Comparison of ENCODE assay signal across 8 cellular contexts in genomic region chr5:138574744-138575193, GRCh38. TPM values are rescaled to one million over a fixed set of nuclear protein-coding genes. Genes with fewer than 3 reads are reported as not detected.
DNase-seq lines count a peak whose midpoint lies in the region; ATAC-seq and TF ChIP-seq lines count a peak whose summit lies in the region.

No MANE protein-coding gene starts in this region.

- H3K27me3 Mint-ChIP-seq in activated T-cell treated with anti-CD3 and anti-CD28 coated beads, Interleukin-2, amount 50 U/mL, for 72 hours (ENCODE audit: low read depth): no peaks in the 10 kb centered on the region

- peak overlapping the region; percentile 98 for H3K27ac Mint-ChIP-seq in activated T-cell treated with anti-CD3 and anti-CD28 coated beads, Interleukin-2, amount 50 U/mL, for 72 hours

- H3K4me2 ChIP-seq in SU-DHL-6 (ENCODE audit: low read depth, low read length, poor library complexity, severe bottlenecking): peak overlapping the region; percentile 87

- peak overlapping the region; percentile 87 for H3K27ac ChIP-seq in SU-DHL-6 (ENCODE audit: low read depth, low read length)

- H3K9me3 Mint-ChIP-seq in activated T-cell treated with anti-CD3 and anti-CD28 coated beads, Interleukin-2, amount 50 U/mL, for 72 hours: peaks cover 0 to 1% of the 10 kb centered on the region in 2 donors

- H3K4me1 Mint-ChIP-seq in activated T-cell treated with anti-CD3 and anti-CD28 coated beads, Interleukin-2, amount 50 U/mL, for 72 hours (ENCODE audit: low read depth): peaks cover 52% of the 10 kb centered on the region

- no peak for DNase-seq in activated T-cell treated with anti-CD3 and anti-CD28 coated beads, Interleukin-2, amount 50 U/mL, for 72 hours
- DNase-seq in activated T-cell treated with anti-CD3 and anti-CD28 coated beads, Interleukin-2, amount 50 U/mL, for 1 hour: no peak
- DNase-seq in fibroblast of peridontal ligament (ENCODE audit: extremely low read depth) (peak; percentile 28), retina (peak; percentile 4), KG1 (lab: John Stamatoyannopoulos, UW) (no peak), activated gamma-delta T cell treated with Interleukin-2 at 50 U/mL for 16 hours (no peak)

- H3K9ac ChIP-seq in SU-DHL-6 (ENCODE audit: low read length): peak overlapping the region; percentile 74

- H4K20me1 ChIP-seq in SU-DHL-6 (ENCODE audit: low read depth, low read length): peaks cover 7% of the 10 kb centered on the region; the same call in 1 of the 2 replicates

- H3K36me3 ChIP-seq in SU-DHL-6 (ENCODE audit: low read length): peaks cover 20% of the 10 kb centered on the region; the same call in 1 of the 2 replicates

- no peaks in the 10 kb centered on the region for H3F3A ChIP-seq in SU-DHL-6 (ENCODE audit: insufficient read depth)

- peak overlapping the region; percentile 94 to 97 for H3K4me3 Mint-ChIP-seq in activated T-cell treated with anti-CD3 and anti-CD28 coated beads, Interleukin-2, amount 50 U/mL, for 72 hours

- peak overlapping the region; percentile 86 for H3K4me3 ChIP-seq in SU-DHL-6 (ENCODE audit: insufficient read depth, low read length, poor library complexity, severe bottlenecking)

- peaks cover 44% of the 10 kb centered on the region for H3K79me2 ChIP-seq in SU-DHL-6 (ENCODE audit: insufficient read depth, low read length)

- no peaks in the 10 kb centered on the region for H3K9me2 ChIP-seq in SU-DHL-6 (replicated peaks; ENCODE audit: insufficient read depth, low read length)

- ATAC-seq in activated T-cell treated with anti-CD3 and anti-CD28 coated beads, Interleukin-2, amount 50 U/mL, for 72 hours (replicated peaks in 1 of 2): peak; percentile 16 to 23
- no peak for ATAC-seq in GM18861 (IDR thresholded peaks at IDR 0.05; ENCODE audit: unreplicated experiment)

- H3K9me3 ChIP-seq in SU-DHL-6 (ENCODE audit: insufficient read depth, low read length): no peaks in the 10 kb centered on the region

- H3K27me3 ChIP-seq in SU-DHL-6 (ENCODE audit: low read length): no peaks in the 10 kb centered on the region

- no peak for TF ChIP-seq CTCF in SU-DHL-6 (IDR thresholded peaks at IDR 0.05; ENCODE audit: insufficient read depth, low read length, poor library complexity, severe bottlenecking)

- H3K36me3 Mint-ChIP-seq in activated T-cell treated with anti-CD3 and anti-CD28 coated beads, Interleukin-2, amount 50 U/mL, for 72 hours (ENCODE audit: insufficient read depth in 2 of 2): peaks cover 24 to 33% of the 10 kb centered on the region in 2 donors

- no peak overlapping the region for H2AFZ ChIP-seq in SU-DHL-6 (ENCODE audit: low read depth, low read length, severe bottlenecking)

RNA-seq across cellular contexts. Expression of gene HSPA9, which starts 0.4 kb away (rescaled TPM):
- total RNA-seq in activated T-cell treated with anti-CD3 and anti-CD28 coated beads, Interleukin-2, amount 50 U/mL, for 72 hours: 100 to 1,000 TPM; 448 to 505 TPM

RNA-seq across cellular contexts. Expression of gene ETF1, which starts 31.7 kb away (rescaled TPM):
- total RNA-seq in activated T-cell treated with anti-CD3 and anti-CD28 coated beads, Interleukin-2, amount 50 U/mL, for 72 hours: 100 to 1,000 TPM; 106 to 111 TPM

Comparison
In these comparisons a context has a peak if more than half of its experiments do, and no peak if none do; other contexts are left out.
1. DNase-seq: peak in fibroblast of peridontal ligament (single experiment) and retina (single experiment); none in activated T-cell treated with anti-CD3 and anti-CD28 coated beads, Interleukin-2, amount 50 U/mL, for 72 hours (0 of 2), activated T-cell treated with anti-CD3 and anti-CD28 coated beads, Interleukin-2, amount 50 U/mL, for 1 hour (single experiment), KG1 (single experiment) and activated gamma-delta T cell treated with Interleukin-2 at 50 U/mL for 16 hours (single experiment).